In the genomic region with DNA sequence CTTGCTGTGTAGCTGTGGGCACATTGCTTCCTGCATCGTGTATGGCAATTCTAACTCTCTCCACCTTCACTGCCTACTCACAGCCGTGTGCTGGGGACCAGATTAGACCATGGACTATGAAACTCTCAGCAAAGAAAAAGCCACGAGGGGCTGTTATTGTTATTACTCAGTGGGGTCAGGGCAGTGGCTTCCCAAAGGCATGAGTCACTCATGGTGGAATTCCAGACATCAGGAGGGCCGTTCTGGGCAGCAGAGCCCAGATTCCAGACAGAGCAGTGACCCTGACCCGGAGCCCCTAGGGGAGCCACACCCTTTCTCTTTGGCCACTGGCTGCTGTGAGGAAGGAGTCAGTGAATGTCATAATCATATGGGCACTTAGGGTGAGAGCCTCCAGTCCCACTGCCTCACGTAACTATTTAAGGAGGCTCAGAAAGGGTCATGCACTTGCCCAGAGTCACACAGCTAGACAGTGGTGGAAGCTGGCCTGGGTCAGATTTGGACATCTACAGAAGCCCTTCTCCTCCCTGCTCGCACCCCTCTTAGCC, we compare ENCODE assay signal across 9 cellular contexts. TPM values are rescaled to one million over a fixed set of nuclear protein-coding genes. Genes with fewer than 3 reads are reported as not detected.
DNase-seq lines count a peak whose midpoint lies in the region; ATAC-seq and TF ChIP-seq lines count a peak whose summit lies in the region.
"Had no signal": no experiment of that assay in that cellular context is flagged by ENCODE, and none has a peak within 500 bp of the region (broad histone marks: within the 10 kb centered on the region; RNA-seq: fewer than 3 reads in every experiment).

No MANE protein-coding gene starts in this region.

- H3K4me3 ChIP-seq in breast epithelium, result no peak overlapping the region
- H3K4me3 ChIP-seq in testis, result no peak overlapping the region
- no peak overlapping the region for H3K4me3 ChIP-seq in A673 (ENCODE audit: low read depth, low read length, poor library complexity, severe bottlenecking)

- ATAC-seq in HG03025 (IDR thresholded peaks at IDR 0.05; ENCODE audit: low FRiP score, unreplicated experiment) (no peak), HG03039 (IDR thresholded peaks at IDR 0.05; ENCODE audit: unreplicated experiment) (no peak)

- no peak for TF ChIP-seq POLR2A in breast epithelium (IDR thresholded peaks at IDR 0.05)
- TF ChIP-seq POLR2A in testis (IDR thresholded peaks at IDR 0.05), result no peak

- WGBS in testis, 2 donors, result 35 to 40% methylated on average over 7 of the region's 7 CpGs

- DNase-seq in HT-29 (ENCODE audit: low spot score) (peak; percentile 25), breast epithelium (ENCODE audit: low spot score in 2 of 2) (peak in 1 of 2 donors; percentile 50), islet precursor cell (peak; percentile 99), testis (peak; percentile 76), A673 (ENCODE audit: low spot score) (no peak)
- DNase-seq in activated CD4-positive, alpha-beta T cell treated with anti-CD3 and anti-CD28 coated beads for 4 hours, result no peak

- BruUV-seq in A673 (replicated peaks; lab: Mats Ljungman, UMichigan), result no TSS peak

- intact Hi-C loops in breast epithelium (cut with DNase I; ENCODE audit: low total_unique reads) (no loop called here), testis (cut with DNase I; ENCODE audit: low total_unique reads) (no loop called here), A673 (cut with micrococcal nuclease; ENCODE audit: unreplicated experiment) (no loop called here)

- CTCF ChIA-PET in A673 (lab: Charles Lee), result no interaction called here

- POLR2A ChIA-PET in A673 (lab: Charles Lee; ENCODE audit: low non-redundant PET), result no interaction called here

- TF ChIP-seq CTCF in breast epithelium (IDR thresholded peaks at IDR 0.05) (no peak), testis (IDR thresholded peaks at IDR 0.05) (no peak), A673 (conservative IDR thresholded peaks at IDR 0.05; ENCODE audit: low read depth, low read length) (no peak)

- H3K27me3 ChIP-seq in breast epithelium (no peaks in the 10 kb centered on the region), testis (no peaks in the 10 kb centered on the region), A673 (replicated peaks; ENCODE audit: insufficient read depth, low read depth, low read length, poor library complexity) (no peaks in the 10 kb centered on the region)

- peak overlapping the region; percentile 78 to 83 for H3K27ac ChIP-seq in breast epithelium
- peak overlapping the region; percentile 51 to 77 for H3K27ac ChIP-seq in testis
- no peak overlapping the region for H3K27ac ChIP-seq in A673 (ENCODE audit: low read depth, low read length, poor library complexity, severe bottlenecking)

- peaks cover 0 to 3% of the 10 kb centered on the region in 2 donors for H3K4me1 ChIP-seq in breast epithelium
- peaks cover 23% of the 10 kb centered on the region for H3K4me1 ChIP-seq in testis
- H3K4me1 ChIP-seq in A673 (ENCODE audit: insufficient read depth, low read length, poor library complexity, severe bottlenecking), result no peaks in the 10 kb centered on the region

- no peaks in the 10 kb centered on the region for H3K36me3 ChIP-seq in breast epithelium
- no peaks in the 10 kb centered on the region for H3K36me3 ChIP-seq in testis (ENCODE audit: low read depth, missing control alignments)
- H3K36me3 ChIP-seq in A673 (ENCODE audit: insufficient read depth, low read length, poor library complexity, severe bottlenecking), result no peaks in the 10 kb centered on the region

- H3K9me3 ChIP-seq in breast epithelium, result no peaks in the 10 kb centered on the region
- H3K9me3 ChIP-seq in testis, result no peaks in the 10 kb centered on the region
- H3K9me3 ChIP-seq in A673 (ENCODE audit: low read depth, low read length, poor library complexity, severe bottlenecking), result no peaks in the 10 kb centered on the region

RNA-seq across cellular contexts. Expression of gene CCN5, which starts 22.2 kb away (rescaled TPM):
- total RNA-seq in HT-29 (2014; rRNA removed; shearing (Covaris generic)), result not detected in 2 replicates
- 1,000 to 10,000 TPM in 1 of 3 donors, 10 to 100 TPM in 2; 16.1 to 1,283 (median 39.0) TPM for total RNA-seq in breast epithelium
- 100 to 1,000 TPM in 1 of 2 donors, 10 to 100 TPM in 1; 37.0 to 152 TPM for total RNA-seq in testis
- 52.0 TPM for polyA plus RNA-seq in testis (ENCODE audit: insufficient read depth, low read depth, low replicate concordance)
- total RNA-seq in A673 (2021), result not detected in 2 replicates
- total RNA-seq: activated CD8-positive, alpha-beta memory T cell treated with anti-CD3 and anti-CD28 coated beads for 36 hours had no signal

RNA-seq across cellular contexts. Expression of gene ADA, which starts 41.5 kb away (rescaled TPM):
- 0.39 TPM in 1 of 2 replicates, not detected in the other for total RNA-seq in HT-29 (2014; rRNA removed; shearing (Covaris generic))
- total RNA-seq in breast epithelium (10 to 100 TPM in 2 of 3 donors, 1 to 10 TPM in 1; 5.7 to 46.2 (median 11.5) TPM), testis (10 to 100 TPM; 10.0 to 11.2 TPM), A673 (2021) (19.3 and 27.2 TPM in 2 replicates)
- 8.2 TPM for polyA plus RNA-seq in testis (ENCODE audit: insufficient read depth, low read depth, low replicate concordance)

RNA-seq across cellular contexts. Expression of gene KCNK15, which starts 52.7 kb away (rescaled TPM):
- not detected in 2 replicates for total RNA-seq in HT-29 (2014; rRNA removed; shearing (Covaris generic))
- total RNA-seq in breast epithelium (1 to 10 TPM; 5.0 to 7.3 (median 5.6) TPM), testis (10 to 100 TPM; 16.9 to 23.4 TPM), A673 (2021) (not detected in 2 replicates)
- 4.4 TPM for polyA plus RNA-seq in testis (ENCODE audit: insufficient read depth, low read depth, low replicate concordance)

Comparison
In these comparisons a context has a peak if more than half of its experiments do, and no peak if none do; other contexts are left out.
1. DNase-seq: peak in HT-29 (single experiment), islet precursor cell (single experiment) and testis (single experiment); none in activated CD4-positive, alpha-beta T cell treated with anti-CD3 and anti-CD28 coated beads for 4 hours (0 of 2) and A673 (single experiment).
2. RNA of gene CCN5, which starts 22.2 kb away (total RNA-seq): 37.0 to 152 TPM in testis and 16.1 to 1,283 TPM in breast epithelium; not detected in A673 and not detected in HT-29; every median in the first group is over 10 times any median in the second.